ENCODE assay signal across 2 cellular contexts in genomic region chr3:78644847-78645246, GRCh38.
TF ChIP-seq lines count a peak whose summit lies in the region.

No MANE protein-coding gene starts in this region.

TF ChIP-seq in GM23338, 12 proteins besides CTCF, POLR2A, EP300 and RAD21:
- TF ChIP-seq EZH2 (IDR thresholded peaks at IDR 0.05; ENCODE audit: low read depth, unreplicated experiment) (no peak), STAT1 (IDR thresholded peaks at IDR 0.05; ENCODE audit: unreplicated experiment) (no peak), EZH2phosphoT487 (IDR thresholded peaks at IDR 0.05; ENCODE audit: unreplicated experiment) (no peak), ZNF462 (CRISPR knock-in tag; IDR thresholded peaks at IDR 0.05) (no peak)

TF ChIP-seq in H1, 55 proteins besides CTCF, POLR2A, EP300 and RAD21:
- TF ChIP-seq ZNF274 (IDR thresholded peaks at IDR 0.05; ENCODE audit: borderline replicate concordance, extremely low read depth, low read length) (no peak), JUN (IDR thresholded peaks at IDR 0.05; ENCODE audit: low read depth, low read length) (no peak), SIN3A (conservative IDR thresholded peaks at IDR 0.05 in 1 of 2, IDR thresholded peaks at IDR 0.05 in 1 of 2; ENCODE audit: low read depth in 1 of 2, low read length in 2 of 2) (no peak), MAFK (IDR thresholded peaks at IDR 0.05; ENCODE audit: low read depth, low read length) (no peak)
